Comparison of ENCODE assay signal across 2 cellular contexts in genomic region chr3:33050084-33050653, GRCh38.
TF ChIP-seq lines count a peak whose summit lies in the region.

No MANE protein-coding gene starts in this region.

TF ChIP-seq in K562, 482 proteins besides CTCF, POLR2A, EP300 and RAD21 (continued from another document):
- TF ChIP-seq THRAP3 (IDR thresholded peaks at IDR 0.05; ENCODE audit: borderline replicate concordance) = no peak
- no peak for TF ChIP-seq FOXJ2 (tag; IDR thresholded peaks at IDR 0.05)
- TF ChIP-seq ZNF146 (CRISPR knock-in tag; IDR thresholded peaks at IDR 0.05; ENCODE audit: unreplicated experiment) = peak; percentile 72
- TF ChIP-seq RBM25 (IDR thresholded peaks at IDR 0.05; ENCODE audit: low read depth, low read length, severe bottlenecking) = peak; percentile 60
- TF ChIP-seq FOXA1 (IDR thresholded peaks at IDR 0.05; ENCODE audit: borderline replicate concordance) = no peak

TF ChIP-seq in GM12891, 5 proteins besides CTCF, POLR2A, EP300 and RAD21 (continued from another document):
- TF ChIP-seq TAF1 (IDR thresholded peaks at IDR 0.05; ENCODE audit: low read depth, low read length) (no peak), PAX5 (IDR thresholded peaks at IDR 0.05; ENCODE audit: insufficient read depth, low read length, severe bottlenecking) (no peak), POLR2AphosphoS5 (IDR thresholded peaks at IDR 0.05; ENCODE audit: low read depth, low read length) (no peak), POU2F2 (IDR thresholded peaks at IDR 0.05; ENCODE audit: low read depth, low read length) (no peak)
